In the genomic region with DNA sequence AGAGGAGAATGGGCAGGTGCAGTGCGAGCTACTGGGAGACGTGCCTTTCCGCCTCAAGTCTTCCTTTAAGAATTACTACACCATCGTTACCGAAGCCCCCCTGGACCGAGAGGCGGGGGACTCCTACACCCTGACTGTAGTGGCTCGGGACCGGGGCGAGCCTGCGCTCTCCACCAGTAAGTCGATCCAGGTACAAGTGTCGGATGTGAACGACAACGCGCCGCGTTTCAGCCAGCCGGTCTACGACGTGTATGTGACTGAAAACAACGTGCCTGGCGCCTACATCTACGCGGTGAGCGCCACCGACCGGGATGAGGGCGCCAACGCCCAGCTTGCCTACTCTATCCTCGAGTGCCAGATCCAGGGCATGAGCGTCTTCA, we compare ENCODE assay signal across 1 cellular context.
TF ChIP-seq lines count a peak whose summit lies in the region.

No MANE protein-coding gene starts in this region.

TF ChIP-seq in IMR-90, 13 proteins besides CTCF, POLR2A, EP300 and RAD21:
- TF ChIP-seq CEBPB (IDR thresholded peaks at IDR 0.05; ENCODE audit: low read depth, low read length) (no peak), RCOR1 (IDR thresholded peaks at IDR 0.05; ENCODE audit: insufficient replicate concordance, low read length) (no peak), RFX5 (IDR thresholded peaks at IDR 0.05; ENCODE audit: low read depth, low read length) (no peak), FOS (IDR thresholded peaks at IDR 0.05; ENCODE audit: low read depth, low read length) (no peak), MAFK (IDR thresholded peaks at IDR 0.05; ENCODE audit: low read depth, low read length) (no peak), MAZ (IDR thresholded peaks at IDR 0.05; ENCODE audit: borderline replicate concordance, low read depth, low read length) (no peak), CHD1 (IDR thresholded peaks at IDR 0.05; ENCODE audit: low read depth, low read length) (no peak), MXI1 (IDR thresholded peaks at IDR 0.05; ENCODE audit: borderline replicate concordance, low read depth, low read length) (no peak), BHLHE40 (IDR thresholded peaks at IDR 0.05; ENCODE audit: low read depth, low read length) (no peak)
- TF ChIP-seq, protein P1, sequence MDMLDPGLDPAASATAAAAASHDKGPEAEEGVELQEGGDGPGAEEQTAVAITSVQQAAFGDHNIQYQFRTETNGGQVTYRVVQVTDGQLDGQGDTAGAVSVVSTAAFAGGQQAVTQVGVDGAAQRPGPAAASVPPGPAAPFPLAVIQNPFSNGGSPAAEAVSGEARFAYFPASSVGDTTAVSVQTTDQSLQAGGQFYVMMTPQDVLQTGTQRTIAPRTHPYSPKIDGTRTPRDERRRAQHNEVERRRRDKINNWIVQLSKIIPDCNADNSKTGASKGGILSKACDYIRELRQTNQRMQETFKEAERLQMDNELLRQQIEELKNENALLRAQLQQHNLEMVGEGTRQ (IDR thresholded peaks at IDR 0.05; ENCODE audit: low read depth, low read length) = no peak
